In genomic region chr7:133502498-133502897, GRCh38 we compare ENCODE assay signal across 26 cellular contexts.
"Had no signal": no experiment of that assay in that cellular context is flagged by ENCODE, and none has a peak within 500 bp of the region (broad histone marks: within the 10 kb centered on the region; RNA-seq: fewer than 3 reads in every experiment).

No MANE protein-coding gene starts in this region.

- H3K4me1 ChIP-seq: breast epithelium, SJSA1 had no signal

- ATAC-seq: activated CD4-positive, alpha-beta T cell treated with anti-CD3 and anti-CD28 coated beads for 36 hours; activated T-helper 17 cell treated with anti-CD3 and anti-CD28 coated beads, Interleukin-2, amount 50 U/mL, for 72 hours; T-cell had no signal

- H3K4me1 Mint-ChIP-seq: activated CD4-positive, alpha-beta memory T cell treated with anti-CD3 and anti-CD28 coated beads, Interleukin-2, amount 10 ng/mL, durations not matched to agents 7 days and 5 days; activated CD4-positive, alpha-beta T cell treated with anti-CD3 and anti-CD28 coated beads for 36 hours; activated T-helper 17 cell treated with anti-CD3 and anti-CD28 coated beads, Interleukin-2, amount 50 U/mL, for 72 hours had no signal

- H3K27me3 ChIP-seq: breast epithelium, SJSA1 had no signal

- H3K9me3 Mint-ChIP-seq: activated naive CD4-positive, alpha-beta T cell treated with anti-CD3 and anti-CD28 coated beads for 36 hours; activated T-helper 17 cell treated with anti-CD3 and anti-CD28 coated beads, Interleukin-2, amount 50 U/mL, for 72 hours; T-cell had no signal

- H3K4me3 Mint-ChIP-seq: activated CD4-positive, alpha-beta memory T cell treated with anti-CD3 and anti-CD28 coated beads, Interleukin-2, amount 10 ng/mL, durations not matched to agents 7 days and 5 days; activated CD4-positive, alpha-beta T cell treated with anti-CD3 and anti-CD28 coated beads for 36 hours; activated naive CD4-positive, alpha-beta T cell treated with anti-CD3 and anti-CD28 coated beads for 36 hours; activated naive CD8-positive, alpha-beta T cell; activated T-helper 17 cell treated with anti-CD3 and anti-CD28 coated beads, Interleukin-2, amount 50 U/mL, for 72 hours; T-cell had no signal

- H3K9me3 ChIP-seq: breast epithelium, SJSA1 had no signal

- DNase-seq: activated CD4-positive, alpha-beta memory T cell treated with anti-CD3 and anti-CD28 coated beads, Interleukin-2, amount 10 ng/mL, durations not matched to agents 7 days and 5 days; activated CD4-positive, alpha-beta T cell treated with anti-CD3 and anti-CD28 coated beads for 36 hours; activated CD4-positive, alpha-beta T cell treated with anti-CD3 and anti-CD28 coated beads, Interleukin-2, amount 50 U/mL, for 1 hour; activated gamma-delta T cell; activated naive CD4-positive, alpha-beta T cell treated with anti-CD3 and anti-CD28 coated beads for 36 hours; activated T-cell treated with anti-CD3 and anti-CD28 coated beads for 4 hours; activated T-cell treated with anti-CD3 and anti-CD28 coated beads, Interleukin-2, amount 50 U/mL, for 48 hours; caudate nucleus; KG1; NCI-H1048; NCI-H187; NCI-H2081; NCI-H2171; NCI-H2227 treated with DMSO at 0.1 percent for 48 hours; NCI-H526 treated with DMSO at 0.1 percent for 48 hours; NK-92 treated with Interleukin-12 subunit alpha and Interleukin-12 subunit beta, amount 100 ng/mL, for 24 hours; SHP77; T-cell; T-helper 2 cell; T1000; WERI-Rb-1 had no signal

- H3K27ac Mint-ChIP-seq: activated CD4-positive, alpha-beta memory T cell treated with anti-CD3 and anti-CD28 coated beads, Interleukin-2, amount 10 ng/mL, durations not matched to agents 7 days and 5 days; activated CD4-positive, alpha-beta T cell treated with anti-CD3 and anti-CD28 coated beads for 36 hours; activated naive CD4-positive, alpha-beta T cell treated with anti-CD3 and anti-CD28 coated beads for 36 hours; activated naive CD8-positive, alpha-beta T cell; activated T-helper 17 cell treated with anti-CD3 and anti-CD28 coated beads, Interleukin-2, amount 50 U/mL, for 72 hours; T-cell had no signal

- H3K27me3 Mint-ChIP-seq: activated CD4-positive, alpha-beta memory T cell treated with anti-CD3 and anti-CD28 coated beads, Interleukin-2, amount 10 ng/mL, durations not matched to agents 7 days and 5 days; activated CD4-positive, alpha-beta T cell treated with anti-CD3 and anti-CD28 coated beads for 36 hours; activated naive CD8-positive, alpha-beta T cell; activated T-helper 17 cell treated with anti-CD3 and anti-CD28 coated beads, Interleukin-2, amount 50 U/mL, for 72 hours; T-cell had no signal

- H3K36me3 ChIP-seq: breast epithelium, SJSA1, WERI-Rb-1 had no signal

- H3K27ac ChIP-seq: breast epithelium, coronary artery, SJSA1, WERI-Rb-1 had no signal

- H3K4me3 ChIP-seq: breast epithelium, coronary artery, SJSA1 had no signal
